6 cellular contexts compared by ENCODE assay signal in genomic region chr5:127569471-127569870, GRCh38. TPM values are rescaled to one million over a fixed set of nuclear protein-coding genes. Genes with fewer than 3 reads are reported as not detected.
DNase-seq lines count a peak whose midpoint lies in the region; ATAC-seq and TF ChIP-seq lines count a peak whose summit lies in the region.
"Not testable (repeated sequence)": the region's sequence is repeated elsewhere in the genome, so short reads cannot be mapped to it uniquely, and the experiment has no call there.

No MANE protein-coding gene starts in this region.

- not testable (repeated sequence) for H3K27ac Mint-ChIP-seq in activated naive CD8-positive, alpha-beta T cell treated with anti-CD3 and anti-CD28 coated beads, Interleukin-2, amount 10 ng/mL, durations not matched to agents 7 days and 5 days; memory B cell

- peaks cover 27% of the 10 kb centered on the region; the same call in 1 of the 2 replicates for H3K27me3 ChIP-seq in SK-N-SH (ENCODE audit: insufficient read depth)
- not testable (repeated sequence) for H3K27me3 ChIP-seq in esophagus muscularis mucosa, testis

- not testable (repeated sequence) for ATAC-seq in activated naive CD8-positive, alpha-beta T cell treated with anti-CD3 and anti-CD28 coated beads, Interleukin-2, amount 10 ng/mL, durations not matched to agents 7 days and 5 days (ENCODE audit: low read depth); memory B cell (ENCODE audit: low read depth)

- not testable (repeated sequence) for H3K27ac ChIP-seq in SK-N-SH (ENCODE audit: low read depth in 2 of 2, low read length in 1 of 2); esophagus muscularis mucosa (replicated peaks in 1 of 4); testis

- TF ChIP-seq EP300 in SK-N-SH (IDR thresholded peaks at IDR 0.05; ENCODE audit: borderline replicate concordance in 1 of 2, low read depth in 1 of 2, low read length in 1 of 2); esophagus muscularis mucosa (IDR thresholded peaks at IDR 0.05): not testable (repeated sequence)

- not testable (repeated sequence) for DNase-seq in SK-N-SH; activated naive CD8-positive, alpha-beta T cell treated with anti-CD3 and anti-CD28 coated beads, Interleukin-2, amount 10 ng/mL, durations not matched to agents 7 days and 5 days; esophagus muscularis mucosa (ENCODE audit: extremely low spot score); memory B cell (ENCODE audit: low spot score in 2 of 2); testis

- H2AFZ ChIP-seq in SK-N-SH (ENCODE audit: low read depth), result not testable (repeated sequence)

- TF ChIP-seq CTCF in SK-N-SH (IDR thresholded peaks at IDR 0.05); esophagus muscularis mucosa (IDR thresholded peaks at IDR 0.05); testis (IDR thresholded peaks at IDR 0.05): not testable (repeated sequence)

- not testable (repeated sequence) for H3K4me1 Mint-ChIP-seq in activated naive CD8-positive, alpha-beta T cell treated with anti-CD3 and anti-CD28 coated beads, Interleukin-2, amount 10 ng/mL, durations not matched to agents 7 days and 5 days; memory B cell

- not testable (repeated sequence) for H3K36me3 Mint-ChIP-seq in activated naive CD8-positive, alpha-beta T cell treated with anti-CD3 and anti-CD28 coated beads, Interleukin-2, amount 10 ng/mL, durations not matched to agents 7 days and 5 days; memory B cell

- H3K9me3 ChIP-seq in SK-N-SH, esophagus muscularis mucosa, testis: not testable (repeated sequence)

- H3K9ac ChIP-seq in SK-N-SH, result not testable (repeated sequence)

- not testable (repeated sequence) for H3K79me2 ChIP-seq in SK-N-SH (ENCODE audit: insufficient read depth)

- 73% methylated on average over 3 of the region's 40 CpGs for whole genome bisulfite sequencing in SK-N-SH (ENCODE audit: low lambda C conversion rate)
- 100% methylated on average over 1 of the region's 40 CpGs for WGBS in esophagus muscularis mucosa
- 69% methylated on average over 32 of the region's 40 CpGs; no CpG with 5 or more reads in 1 of the 2 donors for WGBS in testis, 2 donors

- H3K36me3 ChIP-seq in SK-N-SH (replicated peaks in 1 of 2; ENCODE audit: control insufficient read depth in 1 of 2, insufficient read depth in 2 of 2, low read length in 1 of 2); esophagus muscularis mucosa; testis (ENCODE audit: low read depth, missing control alignments): not testable (repeated sequence)

- TF ChIP-seq POLR2A in esophagus muscularis mucosa (IDR thresholded peaks at IDR 0.05; ENCODE audit: low read depth); testis (IDR thresholded peaks at IDR 0.05): not testable (repeated sequence)

- H3K4me3 Mint-ChIP-seq in activated naive CD8-positive, alpha-beta T cell treated with anti-CD3 and anti-CD28 coated beads, Interleukin-2, amount 10 ng/mL, durations not matched to agents 7 days and 5 days, result peak overlapping the region; percentile 43
- peak overlapping the region; percentile 59 for H3K4me3 Mint-ChIP-seq in memory B cell

- not testable (repeated sequence) for H3K27me3 Mint-ChIP-seq in activated naive CD8-positive, alpha-beta T cell treated with anti-CD3 and anti-CD28 coated beads, Interleukin-2, amount 10 ng/mL, durations not matched to agents 7 days and 5 days
- peaks cover 10% of the 10 kb centered on the region for H3K27me3 Mint-ChIP-seq in memory B cell

- CTCF ChIA-PET in SK-N-SH (lab: Yijun Ruan, JAX), result not testable (repeated sequence)

- H3K9me3 Mint-ChIP-seq in activated naive CD8-positive, alpha-beta T cell treated with anti-CD3 and anti-CD28 coated beads, Interleukin-2, amount 10 ng/mL, durations not matched to agents 7 days and 5 days; memory B cell: not testable (repeated sequence)

- H3K9me2 ChIP-seq in SK-N-SH, result not testable (repeated sequence)

- H4K20me1 ChIP-seq in SK-N-SH (ENCODE audit: insufficient read depth), result not testable (repeated sequence)

- H3K4me2 ChIP-seq in SK-N-SH, result peak overlapping the region; percentile 41; the same call in 1 of the 2 replicates

- POLR2A ChIA-PET in SK-N-SH (lab: Yijun Ruan, JAX); activated naive CD8-positive, alpha-beta T cell treated with anti-CD3 and anti-CD28 coated beads, Interleukin-2, amount 10 ng/mL, durations not matched to agents 7 days and 5 days (lab: Charles Lee): not testable (repeated sequence)

- not testable (repeated sequence) for H3F3A ChIP-seq in SK-N-SH (replicated peaks; ENCODE audit: insufficient read depth)

- TF ChIP-seq RAD21 in SK-N-SH (IDR thresholded peaks at IDR 0.05; ENCODE audit: low read length), result not testable (repeated sequence)

- H3K4me3 ChIP-seq in GM08714 (ENCODE audit: low read length) (peak overlapping the region; percentile 70; the same call in 1 of the 2 replicates), esophagus muscularis mucosa (peak overlapping the region in 3 of 4 donors; percentile 24 to 30 (median 26)), testis (peak overlapping the region; percentile 27 to 45)
- not testable (repeated sequence) for H3K4me3 ChIP-seq in SK-N-SH (ENCODE audit: low read depth in 2 of 2, low read length in 1 of 2)

- H3K4me1 ChIP-seq in SK-N-SH (ENCODE audit: control insufficient read depth in 1 of 2, insufficient read depth in 2 of 2, low read depth in 1 of 2, low read length in 1 of 2); testis: not testable (repeated sequence)
- peaks cover under 1 to 23% (median 10%) of the 10 kb centered on the region in 4 donors for H3K4me1 ChIP-seq in esophagus muscularis mucosa

- intact Hi-C loops in esophagus muscularis mucosa (cut with DNase I) (loop anchor here (5.0 to 10.0 kb wide), 2 partner anchors 188 to 305 kb away; no protein-coding TSS in a partner anchor), testis (cut with DNase I; ENCODE audit: low total_unique reads) (loop anchor here (10.0 kb wide), 1 partner anchor 635 kb away; no protein-coding TSS in a partner anchor)

RNA-seq across cellular contexts. Expression of gene PRRC1, which starts 52.0 kb away (rescaled TPM):
- polyA plus RNA-seq in SK-N-SH (2012; rRNA removed), result 26.6 and 34.2 TPM in 2 replicates
- polyA plus RNA-seq in SK-N-SH (2012; cell fraction: cytosol; rRNA removed), result 25.7 and 27.1 TPM in 2 replicates
- 19.2 and 36.9 TPM in 2 replicates for polyA plus RNA-seq in SK-N-SH (2012; cell fraction: nucleus; rRNA removed)
- total RNA-seq in activated naive CD8-positive, alpha-beta T cell treated with anti-CD3 and anti-CD28 coated beads, Interleukin-2, amount 10 ng/mL, durations not matched to agents 7 days and 5 days, result 10 to 100 TPM; 37.9 to 41.0 TPM
- total RNA-seq in esophagus muscularis mucosa, result 10 to 100 TPM; 20.3 to 29.8 (median 24.8) TPM
- 10 to 100 TPM; 45.6 to 53.6 TPM for total RNA-seq in testis
- 32.2 TPM for polyA plus RNA-seq in testis (ENCODE audit: insufficient read depth, low read depth, low replicate concordance)
